8 cellular contexts compared by ENCODE assay signal in genomic region chr17:46579083-46580075, GRCh38. TPM values are rescaled to one million over a fixed set of nuclear protein-coding genes. Genes with fewer than 3 reads are reported as not detected.
DNase-seq lines count a peak whose midpoint lies in the region; ATAC-seq, FAIRE-seq and TF ChIP-seq lines count a peak whose summit lies in the region.
"Not testable (repeated sequence)": the region's sequence is repeated elsewhere in the genome, so short reads cannot be mapped to it uniquely, and the experiment has no call there.

Gene ARL17A, minus strand, starts transcription at chr17:46579691. Its CDS starts 3,369 bp downstream, at chr17:46576322.

- not testable (repeated sequence) for TF ChIP-seq CTCF in mammary epithelial cell (conservative IDR thresholded peaks at IDR 0.05 in 1 of 2, IDR thresholded peaks at IDR 0.05 in 1 of 2; ENCODE audit: extremely low read depth in 1 of 2, insufficient read depth in 1 of 2, low read depth in 1 of 2, low read length in 2 of 2); HepG2 (CRISPR knock-in tag; IDR thresholded peaks at IDR 0.05); transverse colon (IDR thresholded peaks at IDR 0.05)

- not testable (repeated sequence) for H3K4me3 ChIP-seq in mammary epithelial cell (replicated peaks in 1 of 3; ENCODE audit: insufficient read depth in 1 of 3, low read depth in 2 of 3, low read length in 3 of 3); HepG2 (replicated peaks in 1 of 3; ENCODE audit: insufficient read depth in 1 of 3, low read depth in 2 of 3, low read length in 3 of 3)
- H3K4me3 ChIP-seq in transverse colon: peak within 1 kb of the TSS in 1 of 4 donors; percentile 29

- ATAC-seq in GM18868 (IDR thresholded peaks at IDR 0.05; ENCODE audit: unreplicated experiment) (peak; percentile 96), HG02678 (IDR thresholded peaks at IDR 0.05; ENCODE audit: unreplicated experiment) (peak; percentile 85), HepG2 (peak; percentile 95)
- peak; percentile 97 for ATAC-seq in activated CD8-positive, alpha-beta T cell treated with anti-CD3 and anti-CD28 coated beads, Interleukin-2, amount 10 ng/mL, durations not matched to agents 7 days and 5 days

- dilution Hi-C loops in mammary epithelial cell (cut with HindIII; ENCODE audit: low sequenced_read_pairs): not testable (repeated sequence)

- H3K27ac ChIP-seq in KOPT-K1 (ENCODE audit: low read depth, low read length, poor library complexity, severe bottlenecking) (peak within 1 kb of the TSS; percentile 57), HepG2 (ENCODE audit: extremely low read length, insufficient read depth, low read length) (peak within 1 kb of the TSS; percentile 40), transverse colon (peak within 1 kb of the TSS; percentile 39 to 82 (median 74))
- H3K27ac ChIP-seq in mammary epithelial cell (ENCODE audit: insufficient read depth, low read depth, low read length): not testable (repeated sequence)

- not testable (repeated sequence) for H3K4me1 Mint-ChIP-seq in activated CD8-positive, alpha-beta T cell treated with anti-CD3 and anti-CD28 coated beads, Interleukin-2, amount 10 ng/mL, durations not matched to agents 7 days and 5 days (ENCODE audit: low read depth)

- H3K36me3 ChIP-seq in KOPT-K1 (ENCODE audit: insufficient read depth, low read length); mammary epithelial cell (ENCODE audit: insufficient read depth, low read length); HepG2 (replicated peaks in 1 of 2; ENCODE audit: control insufficient read depth in 1 of 2, insufficient read depth in 2 of 2, low read length in 2 of 2); transverse colon: not testable (repeated sequence)

- H2AFZ ChIP-seq in mammary epithelial cell (ENCODE audit: low read depth, low read length): peak within 1 kb of the TSS; percentile 59
- not testable (repeated sequence) for H2AFZ ChIP-seq in HepG2 (ENCODE audit: low read length)

- in situ Hi-C loops in mammary epithelial cell (cut with MboI; ENCODE audit: low sequenced_read_pairs in 2 of 2); HepG2 (cut with HindIII; ENCODE audit: extremely low pct_ligation_motif_present, low pct_unique_long_range_greater_than_20kb); transverse colon (cut with MboI; ENCODE audit: low pct_ligation_motif_present in 1 of 4, low pct_unique_long_range_greater_than_20kb in 1 of 4, low sequenced_read_pairs in 3 of 4): not testable (repeated sequence)

- peak; percentile 92 for DNase-seq in activated CD8-positive, alpha-beta T cell treated with anti-CD3 and anti-CD28 coated beads, Interleukin-2, amount 10 ng/mL, durations not matched to agents 7 days and 5 days
- not testable (repeated sequence) for DNase-seq in mammary epithelial cell; HepG2 (ENCODE audit: low spot score)
- DNase-seq in stimulated activated CD4-positive, alpha-beta T cell treated with anti-CD3 and anti-CD28 coated beads, Interleukin-12 subunit alpha, Interleukin-12 subunit beta, amount 100 ng/mL, for 24 hours (ENCODE audit: low read depth in 2 of 2): peak; percentile 57 to 66
- DNase-seq in transverse colon: peak; percentile 89

- peak; percentile 97 for FAIRE-seq in HepG2 (lab: Jason Lieb, UNC)

- H3K79me2 ChIP-seq in mammary epithelial cell (ENCODE audit: insufficient read depth, low read length); HepG2 (ENCODE audit: insufficient read depth, low read length): not testable (repeated sequence)

- H3K9ac ChIP-seq in mammary epithelial cell (ENCODE audit: insufficient read depth, low read length): not testable (repeated sequence)
- H3K9ac ChIP-seq in HepG2 (ENCODE audit: insufficient read depth, low read depth, low read length): 0 out of 2 replicates have a peak within 1 kb of the TSS, but pooled peaks have one; percentile 32

- CTCF ChIA-PET in activated CD8-positive, alpha-beta T cell treated with anti-CD3 and anti-CD28 coated beads, Interleukin-2, amount 10 ng/mL, durations not matched to agents 7 days and 5 days (lab: Charles Lee); mammary epithelial cell (lab: Charles Lee; ENCODE audit: low non-redundant PET); HepG2 (lab: Yijun Ruan, JAX; ENCODE audit: low intra/inter-chr PET ratio, low total read pairs): not testable (repeated sequence)

- not testable (repeated sequence) for H3K27me3 Mint-ChIP-seq in activated CD8-positive, alpha-beta T cell treated with anti-CD3 and anti-CD28 coated beads, Interleukin-2, amount 10 ng/mL, durations not matched to agents 7 days and 5 days (ENCODE audit: low read depth)

- TF ChIP-seq POLR2A in HepG2 (IDR thresholded peaks at IDR 0.05; ENCODE audit: insufficient read depth in 1 of 2, low read depth in 2 of 2, low read length in 2 of 2); transverse colon (IDR thresholded peaks at IDR 0.05): not testable (repeated sequence)

- H3K4me2 ChIP-seq in mammary epithelial cell (ENCODE audit: insufficient read depth, low read depth, low read length); HepG2 (ENCODE audit: low read depth, low read length): not testable (repeated sequence)

- H3K9me3 ChIP-seq in KOPT-K1 (ENCODE audit: insufficient read depth, low read length, poor library complexity, severe bottlenecking); mammary epithelial cell (replicated peaks; ENCODE audit: insufficient read depth, low read length); HepG2 (ENCODE audit: low read length); transverse colon: not testable (repeated sequence)

- intact Hi-C loops in mammary epithelial cell (cut with micrococcal nuclease); HepG2 (cut with micrococcal nuclease; ENCODE audit: unreplicated experiment); transverse colon (cut with DNase I; ENCODE audit: low total_unique reads): not testable (repeated sequence)

- not testable (repeated sequence) for H4K20me1 ChIP-seq in mammary epithelial cell (ENCODE audit: insufficient read depth, low read length); HepG2 (ENCODE audit: insufficient read depth, low read length)

- BruUV-seq in mammary epithelial cell (replicated peaks; lab: Mats Ljungman, UMichigan): not testable (repeated sequence)
- BruUV-seq in HepG2 (replicated peaks; lab: Mats Ljungman, UMichigan): TSS peak; percentile 85

- POLR2A ChIA-PET in activated CD8-positive, alpha-beta T cell treated with anti-CD3 and anti-CD28 coated beads, Interleukin-2, amount 10 ng/mL, durations not matched to agents 7 days and 5 days (lab: Charles Lee); HepG2 (lab: Yijun Ruan, JAX): not testable (repeated sequence)

- not testable (repeated sequence) for H3K4me1 ChIP-seq in mammary epithelial cell (ENCODE audit: insufficient read depth, low read length); HepG2 (ENCODE audit: insufficient read depth, low read length); transverse colon

- not testable (repeated sequence) for TF ChIP-seq EP300 in HepG2 (IDR thresholded peaks at IDR 0.05; ENCODE audit: low read depth in 2 of 2, low read length in 2 of 2); HepG2 (CRISPR knock-in tag; IDR thresholded peaks at IDR 0.05; ENCODE audit: borderline replicate concordance); transverse colon (IDR thresholded peaks at IDR 0.05; ENCODE audit: low read depth)

- H3K4me3 Mint-ChIP-seq in activated CD8-positive, alpha-beta T cell treated with anti-CD3 and anti-CD28 coated beads, Interleukin-2, amount 10 ng/mL, durations not matched to agents 7 days and 5 days: peak within 1 kb of the TSS; percentile 31

- not testable (repeated sequence) for H3K27me3 ChIP-seq in mammary epithelial cell (ENCODE audit: insufficient read depth, low read length); HepG2 (ENCODE audit: control insufficient read depth in 1 of 2, insufficient read depth in 2 of 2, low read length in 2 of 2); transverse colon

- not testable (repeated sequence) for H3K27ac Mint-ChIP-seq in activated CD8-positive, alpha-beta T cell treated with anti-CD3 and anti-CD28 coated beads, Interleukin-2, amount 10 ng/mL, durations not matched to agents 7 days and 5 days

- no CpG with 5 or more reads among the region's 65 CpGs for WGBS in mammary epithelial cell (ENCODE audit: low coverage, missing lambda C conversion rate)
- WGBS in HepG2 (ENCODE audit: low lambda C conversion rate): no CpG with 5 or more reads among the region's 65 CpGs
- no CpG with 5 or more reads among the region's 65 CpGs for WGBS in transverse colon (ENCODE audit: low coverage in 1 of 2), 2 donors

- not testable (repeated sequence) for H3K9me3 Mint-ChIP-seq in activated CD8-positive, alpha-beta T cell treated with anti-CD3 and anti-CD28 coated beads, Interleukin-2, amount 10 ng/mL, durations not matched to agents 7 days and 5 days (ENCODE audit: insufficient read depth)

- not testable (repeated sequence) for H3K36me3 Mint-ChIP-seq in activated CD8-positive, alpha-beta T cell treated with anti-CD3 and anti-CD28 coated beads, Interleukin-2, amount 10 ng/mL, durations not matched to agents 7 days and 5 days (ENCODE audit: low read depth)

- TF ChIP-seq RAD21 in HepG2 (CRISPR knock-in tag; IDR thresholded peaks at IDR 0.05): not testable (repeated sequence)

RNA-seq across cellular contexts. Expression of gene ARL17A, which starts in this region (rescaled TPM):
- total RNA-seq in activated CD8-positive, alpha-beta T cell treated with anti-CD3 and anti-CD28 coated beads, Interleukin-2, amount 10 ng/mL, durations not matched to agents 7 days and 5 days: 10 to 100 TPM; 30.3 to 31.2 TPM
- total RNA-seq in mammary epithelial cell: 1 to 10 TPM; 5.2 to 9.4 TPM
- 3.6 TPM for polyA plus RNA-seq in mammary epithelial cell
- polyA minus RNA-seq in mammary epithelial cell: 18.6 TPM
- total RNA-seq in HepG2 (2016; rRNA removed; fragmentation: Illumina TruSeq; extraction: Trizol): 15.3 and 19.4 TPM in 2 replicates
- total RNA-seq in HepG2 (2016; cell fraction: cytosol; rRNA removed; fragmentation: Illumina TruSeq; extraction: Trizol; ENCODE audit: low read depth): 1.1 and 1.7 TPM in 2 replicates
- 14.2 and 17.6 TPM in 2 replicates for total RNA-seq in HepG2 (2016; cell fraction: insoluble cytoplasmic fraction; rRNA removed; fragmentation: Illumina TruSeq; extraction: Trizol)
- 3.7 and 4.0 TPM in 2 replicates for total RNA-seq in HepG2 (2016; cell fraction: membrane; rRNA removed; fragmentation: Illumina TruSeq; extraction: Trizol)
- 32.5 and 33.0 TPM in 2 replicates for total RNA-seq in HepG2 (2016; cell fraction: nucleus; rRNA removed; fragmentation: Illumina TruSeq; extraction: Trizol)
- polyA plus RNA-seq in HepG2 (2011; rRNA removed): 17.5 and 18.8 TPM in 2 replicates
- polyA plus RNA-seq in HepG2 (2011; cell fraction: cytosol; rRNA removed): 4.6 and 6.7 TPM in 2 replicates
- 76.3 and 87.2 TPM in 2 replicates for polyA plus RNA-seq in HepG2 (2011; cell fraction: nucleus; rRNA removed)
- 7.1 and 10.8 TPM in 2 replicates for polyA plus RNA-seq in HepG2 (2012)
- polyA plus RNA-seq in HepG2 (2016; cell fraction: cytosol; fragmentation: Illumina TruSeq; extraction: Trizol; ENCODE audit: low read depth): 0.76 and 0.86 TPM in 2 replicates
- 9.6 and 11.2 TPM in 2 replicates for polyA plus RNA-seq in HepG2 (2016; cell fraction: insoluble cytoplasmic fraction; fragmentation: Illumina TruSeq; extraction: Trizol; ENCODE audit: low read depth)
- polyA plus RNA-seq in HepG2 (2016; cell fraction: membrane; fragmentation: Illumina TruSeq; extraction: Trizol; ENCODE audit: low read depth): 1.00 and 1.5 TPM in 2 replicates
- polyA plus RNA-seq in HepG2 (2016; cell fraction: nucleus; fragmentation: Illumina TruSeq; extraction: Trizol; ENCODE audit: insufficient read depth, low read depth): 40.7 TPM in 2 replicates
- 49.5 and 51.5 TPM in 2 replicates for polyA minus RNA-seq in HepG2 (2011; rRNA and poly(A)+ RNA removed; ENCODE audit: low replicate concordance)
- polyA minus RNA-seq in HepG2 (2011; cell fraction: cytosol; rRNA and poly(A)+ RNA removed): 5.2 and 7.5 TPM in 2 replicates
- polyA minus RNA-seq in HepG2 (2011; cell fraction: nucleus; rRNA and poly(A)+ RNA removed): 42.9 and 45.1 TPM in 2 replicates
- 10 to 100 TPM; 10.8 to 30.8 (median 22.1) TPM for total RNA-seq in transverse colon
